ENCODE assay signal across 17 cellular contexts in the genomic region with DNA sequence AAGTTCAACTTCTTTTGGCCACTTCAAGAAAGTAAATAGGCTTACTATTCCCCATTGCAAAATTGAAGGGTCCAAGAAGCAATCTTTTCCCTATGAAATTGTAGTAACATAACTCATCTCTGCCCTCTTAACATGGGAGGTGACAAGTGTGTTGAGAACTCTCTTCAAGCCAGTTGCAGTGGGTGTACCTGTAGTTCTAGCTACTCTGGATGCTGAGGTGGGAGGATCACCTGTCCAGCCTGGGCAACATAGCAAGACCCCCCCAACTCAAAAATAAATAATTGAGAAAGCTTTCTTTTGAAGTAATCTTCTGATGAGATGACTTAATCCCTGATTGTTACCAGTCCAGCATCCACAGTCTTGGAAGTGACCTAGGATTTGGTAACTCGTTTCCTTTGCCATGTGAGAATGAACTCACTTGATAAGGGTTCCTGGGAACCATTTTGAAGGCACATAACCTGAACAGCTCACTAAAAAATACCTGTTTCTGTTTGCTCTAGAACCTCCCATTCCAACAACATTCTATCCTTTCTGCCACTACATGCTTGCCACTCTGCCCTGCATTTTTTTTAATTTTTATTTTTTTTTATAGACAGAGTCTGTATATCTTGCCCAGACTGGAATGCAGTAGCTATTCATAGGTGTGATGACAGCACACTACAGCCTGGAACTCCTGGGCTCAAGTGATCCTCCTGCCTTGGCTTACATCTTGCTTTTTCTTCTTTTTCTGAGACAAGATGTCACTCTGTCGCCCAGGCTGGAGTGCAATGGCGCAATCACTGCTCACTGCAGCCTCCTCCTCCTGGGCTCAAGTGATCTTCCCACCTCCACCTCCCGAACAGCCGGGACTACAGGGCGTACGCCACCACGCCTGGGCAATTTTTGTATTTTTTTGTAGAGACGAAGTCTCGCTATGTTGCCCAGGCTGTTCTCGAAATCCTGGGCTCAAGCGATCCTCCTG. TPM values are rescaled to one million over a fixed set of nuclear protein-coding genes. Genes with fewer than 3 reads are reported as not detected.
DNase-seq lines count a peak whose midpoint lies in the region; ATAC-seq, FAIRE-seq and TF ChIP-seq lines count a peak whose summit lies in the region.
"Had no signal": no experiment of that assay in that cellular context is flagged by ENCODE, and none has a peak within 500 bp of the region (broad histone marks: within the 10 kb centered on the region; RNA-seq: fewer than 3 reads in every experiment).

No MANE protein-coding gene starts in this region.

- POLR2A ChIA-PET in OCI-LY7 (lab: Charles Lee) = interaction anchor here (0.6 to 1.2 kb wide), 7 partner anchors 9 to 456 kb away, joined by 3 to 6 read pairs (median 4); no protein-coding TSS in a partner anchor
- POLR2A ChIA-PET in endothelial cell of umbilical vein (lab: Charles Lee) = no interaction called here

- no peak overlapping the region for H3K9ac ChIP-seq in endothelial cell of umbilical vein (replicated peaks; ENCODE audit: extremely low read depth, insufficient read depth, low read length)

- no peak for ATAC-seq in HG02938 (IDR thresholded peaks at IDR 0.05; ENCODE audit: unreplicated experiment)
- ATAC-seq: effector memory CD8-positive, alpha-beta T cell had no signal

- H3K27ac Mint-ChIP-seq in progenitor cell of endocrine pancreas = peak overlapping the region; percentile 25
- H3K27ac Mint-ChIP-seq: activated CD4-positive, alpha-beta T cell treated with anti-CD3 and anti-CD28 coated beads, Interleukin-2, amount 10 ng/mL, durations not matched to agents 7 days and 5 days had no signal

- H3K4me3 ChIP-seq in OCI-LY7 (ENCODE audit: low read depth, low read length, poor library complexity, severe bottlenecking) = no peak overlapping the region
- H3K4me3 ChIP-seq in endothelial cell of umbilical vein (replicated peaks in 1 of 3; ENCODE audit: insufficient read depth in 1 of 3, low read depth in 1 of 3, low read length in 3 of 3) = no peak overlapping the region

- H3K9me1 ChIP-seq in endothelial cell of umbilical vein (replicated peaks; ENCODE audit: control insufficient read depth, extremely low read depth, insufficient read depth, low read length) = no peaks in the 10 kb centered on the region

- TF ChIP-seq POLR2A in endothelial cell of umbilical vein (IDR thresholded peaks at IDR 0.05; ENCODE audit: low read depth, low read length) = peak; percentile 66

- CTCF ChIA-PET in OCI-LY7 (lab: Charles Lee; ENCODE audit: unreplicated experiment) = interaction anchor here (0.6 kb wide), 1 partner anchor 27 kb away, joined by 3 read pairs; no protein-coding TSS in a partner anchor
- CTCF ChIA-PET in endothelial cell of umbilical vein (lab: Charles Lee) = interaction anchor here (1.0 to 2.9 kb wide), 10 partner anchors 8 to 118 kb away, joined by 3 to 21 read pairs (median 4); no protein-coding TSS in a partner anchor

- H3K79me2 ChIP-seq in OCI-LY7 (ENCODE audit: insufficient read depth, low read depth, low read length) = peaks cover 35% of the 10 kb centered on the region
- peaks cover 35% of the 10 kb centered on the region for H3K79me2 ChIP-seq in endothelial cell of umbilical vein (ENCODE audit: control insufficient read depth, insufficient read depth, low read length)

- no peaks in the 10 kb centered on the region for H3K9me3 Mint-ChIP-seq in progenitor cell of endocrine pancreas (ENCODE audit: low read depth)
- H3K9me3 Mint-ChIP-seq: activated CD4-positive, alpha-beta T cell treated with anti-CD3 and anti-CD28 coated beads, Interleukin-2, amount 10 ng/mL, durations not matched to agents 7 days and 5 days; effector memory CD8-positive, alpha-beta T cell; T-helper 2 cell treated with Interferon-gamma antibody and Interleukin-4, amounts not matched to agents 5 μg/mL and 100 μg/mL, for 36 hours had no signal

- H3K36me3 ChIP-seq in OCI-LY7 (ENCODE audit: insufficient read depth, low read length) (peaks cover 20% of the 10 kb centered on the region), endothelial cell of umbilical vein (ENCODE audit: control insufficient read depth in 2 of 2, extremely low read depth in 1 of 2, insufficient read depth in 2 of 2, low read length in 2 of 2) (peaks cover 2 to 4% of the 10 kb centered on the region in 2 experiments)

- intact Hi-C loops in OCI-LY7 (cut with micrococcal nuclease; ENCODE audit: unreplicated experiment) = loop anchor here (5.0 kb wide), 1 partner anchor 145 kb away; no protein-coding TSS in a partner anchor
- intact Hi-C loops in endothelial cell of umbilical vein (cut with micrococcal nuclease) = loop anchor here (2.0 kb wide), 1 partner anchor 145 kb away; no protein-coding TSS in a partner anchor

- peak overlapping the region; percentile 97 for H3K4me3 Mint-ChIP-seq in progenitor cell of endocrine pancreas (ENCODE audit: low read depth)

- H3K27me3 Mint-ChIP-seq in progenitor cell of endocrine pancreas = no peaks in the 10 kb centered on the region
- H3K27me3 Mint-ChIP-seq: activated CD4-positive, alpha-beta T cell treated with anti-CD3 and anti-CD28 coated beads, Interleukin-2, amount 10 ng/mL, durations not matched to agents 7 days and 5 days; effector memory CD8-positive, alpha-beta T cell had no signal

- H2AFZ ChIP-seq in OCI-LY7 (ENCODE audit: low read length) = no peak overlapping the region
- no peak overlapping the region for H2AFZ ChIP-seq in endothelial cell of umbilical vein (ENCODE audit: low read depth, low read length)

- dilution Hi-C loops in endothelial cell of umbilical vein (cut with MboI; ENCODE audit: extremely low pct_ligation_motif_present, low sequenced_read_pairs) = no loop called here

- BruUV-seq in OCI-LY7 (replicated peaks; lab: Mats Ljungman, UMichigan) (no TSS peak), endothelial cell of umbilical vein (replicated peaks; lab: Mats Ljungman, UMichigan) (no TSS peak)

- peaks cover 28% of the 10 kb centered on the region for H3K4me1 Mint-ChIP-seq in progenitor cell of endocrine pancreas (ENCODE audit: low read depth)

- no peak for FAIRE-seq in endothelial cell of umbilical vein (lab: Jason Lieb, UNC)
- FAIRE-seq: islet of Langerhans had no signal

- H3K4me1 ChIP-seq in OCI-LY7 (ENCODE audit: insufficient read depth, low read length, poor library complexity, severe bottlenecking) (peaks cover 26% of the 10 kb centered on the region), endothelial cell of umbilical vein (ENCODE audit: control insufficient read depth, extremely low read depth, insufficient read depth, low read length) (peaks cover 14% of the 10 kb centered on the region)

- H3K27me3 ChIP-seq in endothelial cell of umbilical vein (ENCODE audit: control insufficient read depth in 2 of 2, insufficient read depth in 2 of 2, low read length in 2 of 2) = no peaks in the 10 kb centered on the region
- H3K27me3 ChIP-seq: ascending aorta had no signal

- peak; percentile 30 for DNase-seq in EH (ENCODE audit: low read depth)
- DNase-seq in OCI-LY7 (ENCODE audit: low spot score) = no peak
- DNase-seq in endothelial cell of umbilical vein (ENCODE audit: low read depth, low spot score) = no peak
- DNase-seq in progenitor cell of endocrine pancreas (ENCODE audit: low spot score, unreplicated experiment) = no peak
- no peak for DNase-seq in Ammon's horn (ENCODE audit: low spot score)
- no peak for DNase-seq in NCI-H1105 (lab: John Stamatoyannopoulos, UW)
- DNase-seq: activated CD4-positive, alpha-beta T cell treated with anti-CD3 and anti-CD28 coated beads, Interleukin-2, amount 10 ng/mL, durations not matched to agents 7 days and 5 days; activated T-cell treated with anti-CD3 and anti-CD28 coated beads, Interleukin-2, amount 50 U/mL, for 48 hours; effector memory CD8-positive, alpha-beta T cell; GOT3; NCI-H146; NCI-H524; RPMI8226 had no signal

- H3K9me3 ChIP-seq in OCI-LY7 (ENCODE audit: low read length) = no peaks in the 10 kb centered on the region
- no peaks in the 10 kb centered on the region for H3K9me3 ChIP-seq in endothelial cell of umbilical vein (replicated peaks; ENCODE audit: control insufficient read depth, insufficient read depth, low read length)
- H3K9me3 ChIP-seq: ascending aorta had no signal

- H4K20me1 ChIP-seq in OCI-LY7 (ENCODE audit: insufficient read depth, low read length) (peaks cover 24% of the 10 kb centered on the region), endothelial cell of umbilical vein (replicated peaks; ENCODE audit: control insufficient read depth, extremely low read depth, insufficient read depth, low read length) (no peaks in the 10 kb centered on the region)

- H3K36me3 Mint-ChIP-seq in progenitor cell of endocrine pancreas (ENCODE audit: insufficient read depth) = peaks cover 1% of the 10 kb centered on the region

- no peak overlapping the region for H3K27ac ChIP-seq in OCI-LY7 (ENCODE audit: low read depth, low read length, poor library complexity, severe bottlenecking)
- H3K27ac ChIP-seq in endothelial cell of umbilical vein (ENCODE audit: insufficient read depth, low read depth, low read length) = no peak overlapping the region

- H3K4me2 ChIP-seq in OCI-LY7 (ENCODE audit: low read length) (peak overlapping the region; percentile 64; the same call in 1 of the 2 replicates), endothelial cell of umbilical vein (ENCODE audit: insufficient read depth, low read length) (no peak overlapping the region)

- no peak for TF ChIP-seq CTCF in OCI-LY7 (conservative IDR thresholded peaks at IDR 0.05; ENCODE audit: low read length)
- TF ChIP-seq CTCF in endothelial cell of umbilical vein (IDR thresholded peaks at IDR 0.05; ENCODE audit: extremely low read depth in 1 of 2, insufficient read depth in 1 of 2, low read depth in 1 of 2, low read length in 2 of 2) = no peak
- TF ChIP-seq CTCF in progenitor cell of endocrine pancreas (IDR thresholded peaks at IDR 0.05; ENCODE audit: unreplicated experiment) = no peak

- H3K9me2 ChIP-seq in OCI-LY7 (ENCODE audit: insufficient read depth, low read length) = no peaks in the 10 kb centered on the region

TF ChIP-seq in endothelial cell of umbilical vein, 7 proteins besides CTCF, POLR2A, EP300 and RAD21 (continues in another document):
- no peak for TF ChIP-seq JUN (IDR thresholded peaks at IDR 0.05; ENCODE audit: borderline replicate concordance, insufficient read depth, insufficient read length, low read depth)
- TF ChIP-seq GATA2 (IDR thresholded peaks at IDR 0.05; ENCODE audit: insufficient read depth, insufficient read length, low read depth, low read length) = no peak
- TF ChIP-seq MYC (IDR thresholded peaks at IDR 0.05; ENCODE audit: low read depth, low read length) = no peak

RNA-seq across cellular contexts. Expression of a gene that starts 1.4 kb away (rescaled TPM):
- total RNA-seq in OCI-LY7 (2014; rRNA removed; shearing (Covaris generic)) = 47.2 and 53.3 TPM in 2 replicates
- total RNA-seq in OCI-LY7 (2022) (67.9 and 72.5 TPM in 2 replicates), endothelial cell of umbilical vein (104 and 114 TPM in 2 replicates), progenitor cell of endocrine pancreas (94.9 and 99.8 TPM in 2 replicates)
- 53.4 and 74.6 TPM in 2 replicates for polyA plus RNA-seq in endothelial cell of umbilical vein
- polyA plus RNA-seq in endothelial cell of umbilical vein (2011; cell fraction: cytosol; rRNA removed) = 45.5 and 50.1 TPM in 2 replicates
- 107 and 131 TPM in 2 replicates for polyA plus RNA-seq in endothelial cell of umbilical vein (2011; cell fraction: nucleus; rRNA removed)
- 44.5 and 54.7 TPM in 2 replicates for polyA plus RNA-seq in endothelial cell of umbilical vein (2012)
- 110 and 137 TPM in 2 replicates for polyA minus RNA-seq in endothelial cell of umbilical vein
- polyA minus RNA-seq in endothelial cell of umbilical vein (2011; cell fraction: cytosol; rRNA and poly(A)+ RNA removed) = 61.2 TPM
- polyA minus RNA-seq in endothelial cell of umbilical vein (2011; cell fraction: nucleus; rRNA and poly(A)+ RNA removed) = 56.8 and 85.5 TPM in 2 replicates
